Comparison of ENCODE assay signal across 19 cellular contexts in genomic region chr18:75128911-75129716, GRCh38.
"Had no signal": no experiment of that assay in that cellular context is flagged by ENCODE, and none has a peak within 500 bp of the region (broad histone marks: within the 10 kb centered on the region; RNA-seq: fewer than 3 reads in every experiment).

No MANE protein-coding gene starts in this region.

- H3K9me3 Mint-ChIP-seq: activated naive CD8-positive, alpha-beta T cell treated with anti-CD3 and anti-CD28 coated beads, Interleukin-2, amount 10 ng/mL, durations not matched to agents 7 days and 5 days; stimulated activated naive CD8-positive, alpha-beta T cell treated with anti-CD3 and anti-CD28 coated beads, Interleukin-15, Interleukin-2, amounts not matched to agents 100 ng/mL and 50 ng/mL, for 24 hours; T-helper 2 cell treated with Interferon-gamma antibody and Interleukin-4, amounts not matched to agents 5 μg/mL and 100 μg/mL, for 36 hours had no signal

- H3K4me3 Mint-ChIP-seq: activated naive CD8-positive, alpha-beta T cell treated with anti-CD3 and anti-CD28 coated beads, Interleukin-2, amount 10 ng/mL, durations not matched to agents 7 days and 5 days; dendritic cell treated with granulocyte-macrophage colony-stimulating factor and Interleukin-4, amounts not matched to agents 40 ng/mL and 50 ng/mL, for 4 days; memory B cell; stimulated activated naive CD8-positive, alpha-beta T cell treated with anti-CD3 and anti-CD28 coated beads, Interleukin-15, Interleukin-2, amounts not matched to agents 100 ng/mL and 50 ng/mL, for 24 hours; T-helper 2 cell treated with Interferon-gamma antibody and Interleukin-4, amounts not matched to agents 5 μg/mL and 100 μg/mL, for 36 hours had no signal

- H3K27me3 Mint-ChIP-seq: activated naive CD8-positive, alpha-beta T cell treated with anti-CD3 and anti-CD28 coated beads, Interleukin-2, amount 10 ng/mL, durations not matched to agents 7 days and 5 days had no signal

- ATAC-seq: SK-N-SH treated with all-trans-retinoic acid at 6 μM for 48 hours had no signal

- H3K4me1 Mint-ChIP-seq: activated naive CD8-positive, alpha-beta T cell treated with anti-CD3 and anti-CD28 coated beads, Interleukin-2, amount 10 ng/mL, durations not matched to agents 7 days and 5 days had no signal

- DNase-seq: activated CD4-positive, alpha-beta T cell treated with anti-CD3 and anti-CD28 coated beads for 1 hour; activated naive CD4-positive, alpha-beta T cell treated with Interleukin-2 at 50 U/mL for 16 hours; activated naive CD8-positive, alpha-beta T cell treated with anti-CD3 and anti-CD28 coated beads, Interleukin-2, amount 10 ng/mL, durations not matched to agents 7 days and 5 days; activated T-cell treated with anti-CD3 and anti-CD28 coated beads, Interleukin-2, amount 50 U/mL, for 48 hours; amniotic stem cell; effector CD8-positive, alpha-beta T cell; glutamatergic neuron; hippocampal formation; occipital lobe; retina; stimulated activated CD4-positive, alpha-beta T cell treated with anti-CD3 and anti-CD28 coated beads, Interleukin-12 subunit alpha, Interleukin-12 subunit beta, amount 100 ng/mL, for 4 hours; substantia nigra had no signal

- H3K36me3 Mint-ChIP-seq: activated naive CD8-positive, alpha-beta T cell treated with anti-CD3 and anti-CD28 coated beads, Interleukin-2, amount 10 ng/mL, durations not matched to agents 7 days and 5 days; memory B cell had no signal

- H3K4me3 ChIP-seq: tibial artery had no signal

- H3K27ac ChIP-seq: tibial artery had no signal

- H3K27ac Mint-ChIP-seq: activated naive CD8-positive, alpha-beta T cell treated with anti-CD3 and anti-CD28 coated beads, Interleukin-2, amount 10 ng/mL, durations not matched to agents 7 days and 5 days; dendritic cell treated with granulocyte-macrophage colony-stimulating factor and Interleukin-4, amounts not matched to agents 40 ng/mL and 50 ng/mL, for 4 days; memory B cell; progenitor cell of endocrine pancreas; stimulated activated naive CD8-positive, alpha-beta T cell treated with anti-CD3 and anti-CD28 coated beads, Interleukin-15, Interleukin-2, amounts not matched to agents 100 ng/mL and 50 ng/mL, for 24 hours; T-helper 2 cell treated with Interferon-gamma antibody and Interleukin-4, amounts not matched to agents 5 μg/mL and 100 μg/mL, for 36 hours had no signal

- H3K9me3 ChIP-seq: tibial artery had no signal

- H3K36me3 ChIP-seq: tibial artery had no signal
